In genomic region chr19:55646889-55647731, GRCh38 we compare ENCODE assay signal across 1 cellular context.
TF ChIP-seq lines count a peak whose summit lies in the region.

No MANE protein-coding gene starts in this region.

TF ChIP-seq in IMR-90, 13 proteins besides CTCF, POLR2A, EP300 and RAD21 (continued from another document):
- TF ChIP-seq ELK1 (IDR thresholded peaks at IDR 0.05; ENCODE audit: borderline replicate concordance, low read depth, low read length) = no peak
- TF ChIP-seq BHLHE40 (IDR thresholded peaks at IDR 0.05; ENCODE audit: low read depth, low read length) = no peak
- TF ChIP-seq MXI1 (IDR thresholded peaks at IDR 0.05; ENCODE audit: borderline replicate concordance, low read depth, low read length) = no peak
- no peak for TF ChIP-seq FOS (IDR thresholded peaks at IDR 0.05; ENCODE audit: low read depth, low read length)
- no peak for TF ChIP-seq RFX5 (IDR thresholded peaks at IDR 0.05; ENCODE audit: low read depth, low read length)
- TF ChIP-seq USF2 (IDR thresholded peaks at IDR 0.05; ENCODE audit: low read depth, low read length) = no peak
- no peak for TF ChIP-seq NFE2L2 (IDR thresholded peaks at IDR 0.05; ENCODE audit: low read depth, low read length)
- TF ChIP-seq MAFK (IDR thresholded peaks at IDR 0.05; ENCODE audit: low read depth, low read length) = no peak
